18 cellular contexts compared by ENCODE assay signal in the genomic region with DNA sequence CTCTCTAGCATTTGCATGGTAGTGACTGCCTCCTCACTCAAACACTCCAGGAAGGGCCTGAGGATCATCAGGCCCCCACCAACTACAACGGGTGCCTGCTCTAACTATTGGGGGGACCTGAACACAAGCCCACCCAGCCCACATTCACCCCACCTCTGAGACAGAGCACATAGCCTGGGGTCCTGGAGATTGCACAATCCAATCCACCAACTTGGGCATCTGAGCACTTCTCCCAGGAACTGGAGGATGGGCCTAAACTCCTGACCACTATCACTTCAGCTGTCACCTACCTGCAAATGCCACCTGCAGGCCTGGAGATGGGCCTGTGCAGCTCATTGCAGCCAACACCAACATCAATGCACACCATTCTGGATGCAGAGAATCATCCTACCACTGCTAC.
DNase-seq lines count a peak whose midpoint lies in the region; ATAC-seq and TF ChIP-seq lines count a peak whose summit lies in the region.
"Had no signal": no experiment of that assay in that cellular context is flagged by ENCODE, and none has a peak within 500 bp of the region (broad histone marks: within the 10 kb centered on the region; RNA-seq: fewer than 3 reads in every experiment).

No MANE protein-coding gene starts in this region.

- no peak overlapping the region for H2BK15ac ChIP-seq in IMR-90 (ENCODE audit: low read depth, low read length)

- H3K79me1 ChIP-seq in IMR-90 (ENCODE audit: low read depth in 1 of 2, low read length in 2 of 2): no peaks in the 10 kb centered on the region

- no peak overlapping the region for H3K9ac ChIP-seq in mammary epithelial cell (ENCODE audit: insufficient read depth, low read length)
- no peak overlapping the region for H3K9ac ChIP-seq in IMR-90 (ENCODE audit: low read depth, low read length)
- H3K9ac ChIP-seq: BLaER1 had no signal

- H3K18ac ChIP-seq in IMR-90 (ENCODE audit: low read depth, low read length): no peak overlapping the region

- H3K4me2 ChIP-seq in mammary epithelial cell (ENCODE audit: insufficient read depth, low read depth, low read length) (no peak overlapping the region), IMR-90 (ENCODE audit: low read depth, low read length) (no peak overlapping the region), osteoblast (ENCODE audit: insufficient read depth, low read length) (no peak overlapping the region)
- H3K4me2 ChIP-seq: A549, BLaER1 had no signal

- H3K4me3 Mint-ChIP-seq in MCF 10A (ENCODE audit: unreplicated experiment): no peak overlapping the region
- H3K4me3 Mint-ChIP-seq: CD14-positive monocyte; CD4-positive, alpha-beta memory T cell; H9; IgD-negative memory B cell had no signal

- H4K20me1 ChIP-seq in mammary epithelial cell (ENCODE audit: insufficient read depth, low read length): no peaks in the 10 kb centered on the region
- H4K20me1 ChIP-seq in IMR-90 (ENCODE audit: insufficient read depth, low read length): no peaks in the 10 kb centered on the region; the same call in 1 of the 2 replicates
- no peaks in the 10 kb centered on the region for H4K20me1 ChIP-seq in osteoblast (ENCODE audit: insufficient read depth, low read length)
- H4K20me1 ChIP-seq: BLaER1 had no signal

- in situ Hi-C loops in mammary epithelial cell (cut with MboI; ENCODE audit: low sequenced_read_pairs in 2 of 2): no loop called here
- in situ Hi-C loops in IMR-90 (cut with MboI; ENCODE audit: low sequenced_read_pairs): no loop called here

- no peak overlapping the region for H4K91ac ChIP-seq in IMR-90 (ENCODE audit: insufficient read depth, low read depth, low read length)

- H3K36me3 ChIP-seq in mammary epithelial cell (ENCODE audit: insufficient read depth, low read length): no peaks in the 10 kb centered on the region
- H3K36me3 ChIP-seq in IMR-90 (ENCODE audit: control insufficient read depth, insufficient read depth, low read length): no peaks in the 10 kb centered on the region
- H3K36me3 ChIP-seq in osteoblast (ENCODE audit: insufficient read depth, low read length): no peaks in the 10 kb centered on the region
- H3K36me3 ChIP-seq: BLaER1 had no signal

- dilution Hi-C loops in mammary epithelial cell (cut with HindIII; ENCODE audit: low sequenced_read_pairs) (no loop called here), IMR-90 (cut with HindIII; ENCODE audit: low sequenced_read_pairs, unreplicated experiment) (no loop called here)

- no peak overlapping the region for H3K23ac ChIP-seq in IMR-90 (ENCODE audit: low read depth, low read length)

- peaks cover 15% of the 10 kb centered on the region for H3K9me3 Mint-ChIP-seq in MCF 10A (ENCODE audit: unreplicated experiment)

- H3K14ac ChIP-seq in IMR-90 (replicated peaks; ENCODE audit: low read depth, low read length): no peak overlapping the region

- H2AFZ ChIP-seq in mammary epithelial cell (ENCODE audit: low read depth, low read length): no peak overlapping the region
- H2AFZ ChIP-seq in IMR-90 (replicated peaks; ENCODE audit: low read length, poor library complexity): no peak overlapping the region
- no peak overlapping the region for H2AFZ ChIP-seq in osteoblast (ENCODE audit: low read length)

- H2AK5ac ChIP-seq in IMR-90 (ENCODE audit: low read depth, low read length): no peak overlapping the region

- no peak overlapping the region for H4K5ac ChIP-seq in IMR-90 (ENCODE audit: low read depth, low read length)

- ATAC-seq in IMR-90 (ENCODE audit: low read depth) (no peak; the same call in 1 of the 2 replicates), HG03196 (IDR thresholded peaks at IDR 0.05; ENCODE audit: unreplicated experiment) (no peak)
- ATAC-seq: A549 had no signal

- H3K9me1 ChIP-seq in IMR-90 (ENCODE audit: insufficient read depth, low read length): no peaks in the 10 kb centered on the region

- H3K79me2 ChIP-seq in mammary epithelial cell (ENCODE audit: insufficient read depth, low read length) (no peaks in the 10 kb centered on the region), osteoblast (ENCODE audit: insufficient read depth, low read length) (no peaks in the 10 kb centered on the region)

- no peaks in the 10 kb centered on the region for H3K4me1 ChIP-seq in mammary epithelial cell (ENCODE audit: insufficient read depth, low read length)
- H3K4me1 ChIP-seq in IMR-90 (ENCODE audit: control insufficient read depth, insufficient read depth, low read length): peaks cover 14% of the 10 kb centered on the region
- peaks cover 23% of the 10 kb centered on the region for H3K4me1 ChIP-seq in osteoblast (ENCODE audit: insufficient read depth, low read length)
- H3K4me1 ChIP-seq: A549, BLaER1 had no signal

- H2BK5ac ChIP-seq in IMR-90 (ENCODE audit: low read depth, low read length, poor library complexity, severe bottlenecking): no peak overlapping the region

- H3K27me3 ChIP-seq in mammary epithelial cell (ENCODE audit: insufficient read depth, low read length): no peaks in the 10 kb centered on the region
- H3K27me3 ChIP-seq in IMR-90 (ENCODE audit: control insufficient read depth, insufficient read depth, low read length): no peaks in the 10 kb centered on the region
- no peaks in the 10 kb centered on the region for H3K27me3 ChIP-seq in osteoblast (ENCODE audit: insufficient read depth, low read length)
- H3K27me3 ChIP-seq: BLaER1 had no signal

- H3K4me3 ChIP-seq in mammary epithelial cell (replicated peaks in 1 of 3; ENCODE audit: insufficient read depth in 1 of 3, low read depth in 2 of 3, low read length in 3 of 3): no peak overlapping the region
- H3K4me3 ChIP-seq in IMR-90 (ENCODE audit: insufficient read depth, low read depth, low read length): no peak overlapping the region
- H3K4me3 ChIP-seq in osteoblast (ENCODE audit: insufficient read depth, low read length): no peak overlapping the region
- H3K4me3 ChIP-seq: A549, BLaER1 had no signal

- no peaks in the 10 kb centered on the region for H3K36me3 Mint-ChIP-seq in MCF 10A (ENCODE audit: insufficient read depth, unreplicated experiment)
- H3K36me3 Mint-ChIP-seq: CD14-positive monocyte, IgD-negative memory B cell had no signal

- TF ChIP-seq CTCF in MCF 10A (IDR thresholded peaks at IDR 0.05; ENCODE audit: unreplicated experiment): no peak
- no peak for TF ChIP-seq CTCF in mammary epithelial cell (conservative IDR thresholded peaks at IDR 0.05 in 1 of 2, IDR thresholded peaks at IDR 0.05 in 1 of 2; ENCODE audit: extremely low read depth in 1 of 2, insufficient read depth in 1 of 2, low read depth in 1 of 2, low read length in 2 of 2)
- no peak for TF ChIP-seq CTCF in IMR-90 (conservative IDR thresholded peaks at IDR 0.05; ENCODE audit: low read depth, low read length)
- TF ChIP-seq CTCF in osteoblast (IDR thresholded peaks at IDR 0.05; ENCODE audit: extremely low read depth, low read depth, low read length): no peak

- intact Hi-C loops in MCF 10A (cut with micrococcal nuclease): no loop called here
- intact Hi-C loops in mammary epithelial cell (cut with micrococcal nuclease): no loop called here
- intact Hi-C loops in IMR-90 (cut with micrococcal nuclease): no loop called here

- H3K56ac ChIP-seq in IMR-90 (ENCODE audit: extremely low read depth, insufficient read depth, low read length): no peak overlapping the region

- no TSS peak for BruUV-seq in MCF 10A (replicated peaks; lab: Mats Ljungman, UMichigan)
- no TSS peak for BruUV-seq in mammary epithelial cell (replicated peaks; lab: Mats Ljungman, UMichigan)
- BruUV-seq in IMR-90 (replicated peaks; lab: Mats Ljungman, UMichigan): no TSS peak

- no peak overlapping the region for H2BK20ac ChIP-seq in IMR-90 (ENCODE audit: low read depth, low read length)

- no peaks in the 10 kb centered on the region for H3K27me3 Mint-ChIP-seq in MCF 10A (ENCODE audit: insufficient read depth, unreplicated experiment)
- H3K27me3 Mint-ChIP-seq: IgD-negative memory B cell had no signal

- TF ChIP-seq RAD21 in IMR-90 (IDR thresholded peaks at IDR 0.05; ENCODE audit: low read length): no peak

- no peak overlapping the region for H4K8ac ChIP-seq in IMR-90 (ENCODE audit: low read depth in 2 of 2, low read length in 2 of 2)

- no peak overlapping the region for H3K27ac ChIP-seq in mammary epithelial cell (ENCODE audit: insufficient read depth, low read depth, low read length)
- no peak overlapping the region for H3K27ac ChIP-seq in IMR-90 (ENCODE audit: insufficient read depth, low read length)
- H3K27ac ChIP-seq in osteoblast (ENCODE audit: low read depth, low read length): peak overlapping the region; percentile 56
- H3K27ac ChIP-seq: 22Rv1, A549, BLaER1 had no signal

- H3K9me3 ChIP-seq in mammary epithelial cell (replicated peaks; ENCODE audit: insufficient read depth, low read length): peaks cover 4% of the 10 kb centered on the region
- peaks cover 17% of the 10 kb centered on the region for H3K9me3 ChIP-seq in IMR-90 (ENCODE audit: control insufficient read depth, insufficient read depth, low read length)
- H3K9me3 ChIP-seq in osteoblast (ENCODE audit: low read depth, low read length): peaks cover 13% of the 10 kb centered on the region

- no CpG with 5 or more reads among the region's 1 CpG for WGBS in mammary epithelial cell (ENCODE audit: low coverage, missing lambda C conversion rate)
- no CpG with 5 or more reads among the region's 1 CpG for WGBS in IMR-90 (ENCODE audit: extremely low coverage in 2 of 2, insufficient read length in 1 of 2), 2 experiments

- H3K27ac Mint-ChIP-seq in MCF 10A (ENCODE audit: low read depth, unreplicated experiment): peak overlapping the region; percentile 28
- H3K27ac Mint-ChIP-seq: CD14-positive monocyte; CD4-positive, alpha-beta memory T cell; IgD-negative memory B cell had no signal

- POLR2A ChIA-PET in MCF 10A (lab: Yijun Ruan, JAX): interaction anchor here (0.6 to 1.2 kb wide), 3 partner anchors 91 to 763 kb away, joined by 3 to 4 read pairs (median 3); no protein-coding TSS in a partner anchor
- POLR2A ChIA-PET in IMR-90 (lab: Charles Lee; ENCODE audit: unreplicated experiment): no interaction called here

- no peak for DNase-seq in MCF 10A (ENCODE audit: unreplicated experiment)
- no peak for DNase-seq in mammary epithelial cell
- no peak for DNase-seq in IMR-90
- DNase-seq in osteoblast (ENCODE audit: insufficient read length, low spot score, missing footprints): no peak
- DNase-seq in dedifferentiated amniotic fluid mesenchymal stem cell (ENCODE audit: extremely low spot score): no peak
- DNase-seq in activated CD8-positive, alpha-beta memory T cell treated with anti-CD3 and anti-CD28 coated beads for 24 hours: no peak
- DNase-seq: CD4-positive, alpha-beta memory T cell; DMS153; DMS79; GDM1; H9; KBM-7 had no signal

- no peak for TF ChIP-seq POLR2A in IMR-90 (IDR thresholded peaks at IDR 0.05; ENCODE audit: low read depth, low read length)

- CTCF ChIA-PET in MCF 10A (lab: Yijun Ruan, JAX) (no interaction called here), mammary epithelial cell (lab: Charles Lee; ENCODE audit: low non-redundant PET) (no interaction called here), IMR-90 (lab: Yijun Ruan, JAX) (no interaction called here)

- H3K4me1 Mint-ChIP-seq in MCF 10A (ENCODE audit: insufficient read depth, unreplicated experiment): peaks cover 21% of the 10 kb centered on the region
- H3K4me1 Mint-ChIP-seq: CD4-positive, alpha-beta memory T cell; H9; IgD-negative memory B cell had no signal

- H2BK120ac ChIP-seq in IMR-90 (ENCODE audit: low read depth, low read length): no peak overlapping the region

- peak overlapping the region; percentile 71 for H2AK9ac ChIP-seq in IMR-90 (replicated peaks; ENCODE audit: low read depth, low read length, poor library complexity)

- no peak overlapping the region for H3K4ac ChIP-seq in IMR-90 (ENCODE audit: low read depth, low read length)

TF ChIP-seq in IMR-90, 13 proteins besides CTCF, POLR2A, EP300 and RAD21 (continues in another document):
- no peak for TF ChIP-seq RFX5 (IDR thresholded peaks at IDR 0.05; ENCODE audit: low read depth, low read length)
